In genomic region chr2:15941483-15941853, GRCh38 we compare ENCODE assay signal across 8 cellular contexts.
A peak's percentile ranks its signal among the peaks of the same experiment; 100 is the strongest.
DNase-seq lines count a peak whose midpoint lies in the region; ATAC-seq lines count a peak whose summit lies in the region.

No MANE protein-coding gene starts in this region.

- DNase-seq in NCI-H187 (lab: John Stamatoyannopoulos, UW) (peak; percentile 78 to 80), NCI-H187 treated with DMSO at 0.1 percent for 48 hours (lab: John Stamatoyannopoulos, UW) (no peak), SK-N-MC (ENCODE audit: low read depth, low spot score) (no peak), iPS-NIHi11 (ENCODE audit: low spot score) (peak; percentile 82), COLO668 (lab: John Stamatoyannopoulos, UW; ENCODE audit: unreplicated experiment) (no peak), NCI-H524 treated with DMSO at 0.1 percent for 48 hours (lab: John Stamatoyannopoulos, UW) (no peak)
- DNase-seq in stimulated activated CD8-positive, alpha-beta memory T cell treated with anti-CD3 and anti-CD28 coated beads, Interleukin-4, amount 100 ng/mL, for 48 hours, result peak; percentile 33

- H3K9me3 ChIP-seq in SK-N-MC (ENCODE audit: low read depth, low read length), result no peaks in the 10 kb centered on the region

- H3K27ac ChIP-seq in SK-N-MC, result no peak overlapping the region

- peaks cover 13% of the 10 kb centered on the region for H3K36me3 ChIP-seq in SK-N-MC (ENCODE audit: insufficient read depth, low read length)

- no peak for ATAC-seq in HG03442 (IDR thresholded peaks at IDR 0.05; ENCODE audit: unreplicated experiment)

- H3K4me3 ChIP-seq in SK-N-MC, result peak overlapping the region; percentile 90

- peak overlapping the region; percentile 55 for H3K9ac ChIP-seq in SK-N-MC (ENCODE audit: insufficient read length)

Comparison
In these comparisons a context has a peak if more than half of its experiments do, and no peak if none do; other contexts are left out.
1. DNase-seq: peak in NCI-H187 (2 of 2), iPS-NIHi11 (single experiment) and stimulated activated CD8-positive, alpha-beta memory T cell treated with anti-CD3 and anti-CD28 coated beads, Interleukin-4, amount 100 ng/mL, for 48 hours (single experiment); none in NCI-H187 treated with DMSO at 0.1 percent for 48 hours (single experiment), SK-N-MC (single experiment), COLO668 (single experiment) and NCI-H524 treated with DMSO at 0.1 percent for 48 hours (single experiment).